In genomic region chr15:58616171-58616570, GRCh38 we compare ENCODE assay signal across 26 cellular contexts.
A peak's percentile ranks its signal among the peaks of the same experiment; 100 is the strongest.
DNase-seq lines count a peak whose midpoint lies in the region; ATAC-seq, FAIRE-seq and TF ChIP-seq lines count a peak whose summit lies in the region.
"Had no signal": no experiment of that assay in that cellular context is flagged by ENCODE, and none has a peak within 500 bp of the region (broad histone marks: within the 10 kb centered on the region; RNA-seq: fewer than 3 reads in every experiment).

No MANE protein-coding gene starts in this region.

- peaks cover 36% of the 10 kb centered on the region for H3K36me3 Mint-ChIP-seq in natural killer cell
- peaks cover 49% of the 10 kb centered on the region for H3K36me3 Mint-ChIP-seq in natural killer cell treated with Interleukin-12 subunit alpha and Interleukin-12 subunit beta and Interleukin-15 and Interleukin-18, amount 100 ng/mL, for 72 hours
- H3K36me3 Mint-ChIP-seq in immature natural killer cell = peaks cover 22 to 46% (median 40%) of the 10 kb centered on the region in 3 donors

- H3K4me3 Mint-ChIP-seq in natural killer cell = no peak overlapping the region
- no peak overlapping the region for H3K4me3 Mint-ChIP-seq in natural killer cell treated with Interleukin-12 subunit alpha and Interleukin-12 subunit beta and Interleukin-15 and Interleukin-18, amount 100 ng/mL, for 72 hours
- peak overlapping the region in 3 of 5 donors; percentile 4 to 31 (median 16) for H3K4me3 Mint-ChIP-seq in immature natural killer cell
- H3K4me3 Mint-ChIP-seq: CD8-positive, alpha-beta T cell had no signal

- intact Hi-C loops in natural killer cell (cut with micrococcal nuclease) = no loop called here

- H3K4me1 Mint-ChIP-seq in natural killer cell (peaks cover 66 to 67% of the 10 kb centered on the region in 2 donors), immature natural killer cell (peaks cover 80 to 86% of the 10 kb centered on the region in 2 donors)
- peaks cover 43 to 63% of the 10 kb centered on the region in 2 donors for H3K4me1 Mint-ChIP-seq in natural killer cell treated with Interleukin-12 subunit alpha and Interleukin-12 subunit beta and Interleukin-15 and Interleukin-18, amount 100 ng/mL, for 72 hours (ENCODE audit: low read depth in 2 of 2)

- ATAC-seq in natural killer cell = no peak
- no peak for ATAC-seq in natural killer cell treated with Interleukin-12 subunit alpha and Interleukin-12 subunit beta and Interleukin-15 and Interleukin-18, amount 100 ng/mL, for 72 hours
- no peak for ATAC-seq in GM18867 (IDR thresholded peaks at IDR 0.05; ENCODE audit: unreplicated experiment)
- no peak for ATAC-seq in HG03520 (IDR thresholded peaks at IDR 0.05; ENCODE audit: unreplicated experiment)
- ATAC-seq: CD8-positive, alpha-beta T cell; GM12878; PC-3; Right ventricle myocardium inferior; SK-N-SH treated with all-trans-retinoic acid at 6 μM for 48 hours had no signal

- H3K27ac Mint-ChIP-seq in natural killer cell (peak overlapping the region; percentile 83 to 84), immature natural killer cell (peak overlapping the region; percentile 89 to 95 (median 90))
- no peak overlapping the region for H3K27ac Mint-ChIP-seq in natural killer cell treated with Interleukin-12 subunit alpha and Interleukin-12 subunit beta and Interleukin-15 and Interleukin-18, amount 100 ng/mL, for 72 hours
- H3K27ac Mint-ChIP-seq: CD8-positive, alpha-beta T cell had no signal

- DNase-seq in natural killer cell = no peak
- DNase-seq in natural killer cell treated with Interleukin-12 subunit alpha and Interleukin-12 subunit beta and Interleukin-15 and Interleukin-18, amount 100 ng/mL, for 72 hours (ENCODE audit: low spot score) = no peak
- DNase-seq in immature natural killer cell = no peak
- DNase-seq in HuH-7.5 (ENCODE audit: low spot score) = no peak
- DNase-seq: AML-193; CD8-positive, alpha-beta T cell; DMS 273 treated with DMSO at 0.1 percent for 48 hours; DMS79; EL; GDM1; NCI-H1092 treated with DMSO at 0.1 percent for 48 hours; NCI-H1436; NCI-H187 treated with DMSO at 0.1 percent for 48 hours; NCI-H446; NCI-H524 treated with DMSO at 0.1 percent for 48 hours; NCI-H82; NK-92 treated with Interleukin-12 subunit alpha and Interleukin-12 subunit beta, amount 100 ng/mL, for 24 hours; PC-3; SJCRH30 had no signal

- H3K9me3 Mint-ChIP-seq in natural killer cell (peaks cover 0 to 5% of the 10 kb centered on the region in 2 donors), immature natural killer cell (peaks cover 2 to 23% (median 11%) of the 10 kb centered on the region in 6 donors)
- peaks cover 3% of the 10 kb centered on the region for H3K9me3 Mint-ChIP-seq in natural killer cell treated with Interleukin-12 subunit alpha and Interleukin-12 subunit beta and Interleukin-15 and Interleukin-18, amount 100 ng/mL, for 72 hours

- FAIRE-seq in endometrium (lab: Jason Lieb, UNC) = peak; percentile 99
- FAIRE-seq: GM12878, H1 had no signal

- no peak for TF ChIP-seq CTCF in natural killer cell (IDR thresholded peaks at IDR 0.05)

- H3K27me3 Mint-ChIP-seq in natural killer cell (ENCODE audit: low read depth in 2 of 2) (no peaks in the 10 kb centered on the region), immature natural killer cell (ENCODE audit: low read depth in 3 of 3) (peaks cover 12 to 17% (median 13%) of the 10 kb centered on the region in 3 donors)
- H3K27me3 Mint-ChIP-seq in natural killer cell treated with Interleukin-12 subunit alpha and Interleukin-12 subunit beta and Interleukin-15 and Interleukin-18, amount 100 ng/mL, for 72 hours = no peaks in the 10 kb centered on the region

Comparison
In these comparisons a context has a peak if more than half of its experiments do, and no peak if none do; other contexts are left out.
1. H3K27ac Mint-ChIP-seq: peak in natural killer cell (2 of 2) and immature natural killer cell (6 of 6); none in natural killer cell treated with Interleukin-12 subunit alpha and Interleukin-12 subunit beta and Interleukin-15 and Interleukin-18, amount 100 ng/mL, for 72 hours (0 of 2).
2. H3K4me3 Mint-ChIP-seq: peak in immature natural killer cell (3 of 5); none in natural killer cell (single experiment) and natural killer cell treated with Interleukin-12 subunit alpha and Interleukin-12 subunit beta and Interleukin-15 and Interleukin-18, amount 100 ng/mL, for 72 hours (single experiment).